In the genomic region with DNA sequence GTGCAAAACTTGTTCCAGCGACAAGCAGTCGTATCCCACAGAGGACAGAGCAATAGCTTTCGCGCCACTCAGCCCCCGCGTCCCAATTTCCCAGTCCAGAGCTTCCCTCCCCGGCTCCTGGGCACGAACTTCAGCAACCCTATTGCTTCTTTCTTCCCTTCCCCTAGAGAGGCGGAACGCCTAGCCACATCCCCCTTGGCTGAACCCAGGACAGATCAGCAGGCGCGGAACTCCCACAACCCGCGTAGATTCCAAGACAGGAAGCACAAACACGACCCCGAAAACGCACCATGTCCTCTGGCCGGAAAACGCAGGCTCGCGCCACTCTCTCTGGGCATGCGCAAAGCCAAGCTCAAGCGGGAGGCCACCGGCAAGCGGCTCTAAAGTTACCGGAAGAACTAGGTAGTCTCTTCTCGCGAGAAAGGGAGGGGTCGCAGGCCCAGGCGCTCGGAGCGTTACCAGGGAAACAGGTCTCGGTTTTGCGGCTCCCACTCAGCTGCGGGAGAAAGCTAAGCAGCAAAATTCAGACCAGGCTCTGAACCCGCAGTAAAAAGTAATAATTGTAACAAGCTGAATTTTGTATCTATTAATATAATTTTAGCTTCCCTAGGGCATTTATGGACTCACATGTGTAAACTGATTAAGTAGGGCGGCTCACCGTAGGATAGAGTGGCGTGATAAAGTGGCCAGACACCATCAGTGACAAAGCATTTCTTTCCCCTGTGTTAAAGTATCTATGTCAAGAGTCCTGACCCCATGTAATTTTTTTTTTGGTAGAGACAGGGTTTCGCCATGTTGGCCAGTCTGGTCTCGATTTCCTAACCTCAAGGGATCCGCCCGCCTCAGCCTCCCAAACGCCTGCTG, we compare ENCODE assay signal across 8 cellular contexts. TPM values are rescaled to one million over a fixed set of nuclear protein-coding genes. Genes with fewer than 3 reads are reported as not detected.
DNase-seq lines count a peak whose midpoint lies in the region; ATAC-seq and TF ChIP-seq lines count a peak whose summit lies in the region.

A gene (minus strand): TSS at position 323 of the 864 bp plus-strand sequence. CDS start 31 bp downstream, at position 292.

- TF ChIP-seq CTCF in BE2C (IDR thresholded peaks at IDR 0.05; ENCODE audit: low read depth, low read length) (no peak), colonic mucosa (IDR thresholded peaks at IDR 0.05) (no peak)

- H3K4me1 ChIP-seq in BE2C (no peaks in the 10 kb centered on the region), colonic mucosa (no peaks in the 10 kb centered on the region)

- H3K27me3 ChIP-seq in BE2C (no peaks in the 10 kb centered on the region), colonic mucosa (no peaks in the 10 kb centered on the region)

- H3K4me3 ChIP-seq in BE2C (ENCODE audit: low read depth, low read length) (peak within 1 kb of the TSS; percentile 97), colonic mucosa (peak within 1 kb of the TSS; percentile 64)

- H3K9ac ChIP-seq in colonic mucosa (ENCODE audit: low read depth in 2 of 2, low read length in 2 of 2), result peak within 1 kb of the TSS; percentile 84 to 98

- peaks cover 22% of the 10 kb centered on the region for H3K36me3 ChIP-seq in BE2C
- no peaks in the 10 kb centered on the region for H3K36me3 ChIP-seq in colonic mucosa

- peak; percentile 98 for ATAC-seq in HG03460 (IDR thresholded peaks at IDR 0.05; ENCODE audit: unreplicated experiment)

- intact Hi-C loops in colonic mucosa (cut with DNase I), result loop anchor here (5.0 kb wide), 1 partner anchor 133 kb away; a partner anchor contains a TSS

- DNase-seq in BE2C (peak; percentile 98), GM19240 (ENCODE audit: insufficient read length, low spot score) (peak; percentile 89), NCI-H526 (lab: John Stamatoyannopoulos, UW) (peak; percentile 97 to 99), colonic mucosa (peak; percentile 97), kidney tubule cell (ENCODE audit: low spot score) (peak; percentile 97)
- peak; percentile 96 for DNase-seq in activated CD4-positive, alpha-beta T cell treated with anti-CD3 and anti-CD28 coated beads for 48 hours
- peak; percentile 85 to 94 (median 93) for DNase-seq in stimulated activated CD4-positive, alpha-beta T cell treated with anti-CD3 and anti-CD28 coated beads, Interleukin-1b, Interleukin-23, amount 100 ng/mL, for 24 hours (ENCODE audit: low read depth in 4 of 4, low spot score in 1 of 4)

- peak within 1 kb of the TSS; percentile 91 for H3K27ac ChIP-seq in colonic mucosa

- H3K9me3 ChIP-seq in BE2C (no peaks in the 10 kb centered on the region), colonic mucosa (no peaks in the 10 kb centered on the region)

RNA-seq across cellular contexts. Expression of the gene that starts here (rescaled TPM):
- 34.0 TPM for polyA plus RNA-seq in BE2C (2012; ENCODE audit: insufficient read depth, insufficient read length, low read depth)
- total RNA-seq in colonic mucosa, result 10 to 100 TPM; 18.6 to 21.8 TPM

Comparison
In these comparisons a context has a peak if more than half of its experiments do, and no peak if none do; other contexts are left out.
1. Peak in every context shown above with its lines: DNase-seq, ATAC-seq, H3K4me3 ChIP-seq and H3K27ac ChIP-seq.